ENCODE assay signal across 17 cellular contexts in the genomic region with DNA sequence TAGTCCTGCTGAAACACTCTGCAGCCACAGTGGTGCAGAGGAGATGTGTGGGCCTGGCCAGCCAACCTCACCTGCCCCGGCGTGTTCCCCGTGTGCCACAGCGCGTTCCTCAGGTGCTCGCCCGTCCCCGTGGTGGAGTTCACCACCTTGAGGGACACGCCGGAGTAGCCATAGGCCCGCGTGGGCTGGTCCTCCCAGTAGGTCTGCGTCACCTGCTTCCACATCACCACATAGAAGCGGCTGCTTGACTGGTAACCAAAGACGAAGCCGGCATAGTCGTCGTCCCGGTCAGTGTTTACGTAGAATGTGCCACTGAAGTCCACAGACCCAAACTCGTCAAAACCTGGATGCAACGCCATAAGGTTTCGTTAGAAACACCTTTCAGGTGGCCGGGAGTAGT. TPM values are rescaled to one million over a fixed set of nuclear protein-coding genes. Genes with fewer than 3 reads are reported as not detected.
DNase-seq lines count a peak whose midpoint lies in the region; ATAC-seq and TF ChIP-seq lines count a peak whose summit lies in the region.
"Had no signal": no experiment of that assay in that cellular context is flagged by ENCODE, and none has a peak within 500 bp of the region (broad histone marks: within the 10 kb centered on the region; RNA-seq: fewer than 3 reads in every experiment).

No MANE protein-coding gene starts in this region.

- WGBS in SK-N-SH (ENCODE audit: low lambda C conversion rate): 86% methylated on average over 17 of the region's 24 CpGs

- ATAC-seq in SK-N-SH treated with all-trans-retinoic acid at 6 μM for 48 hours (no peak), sciatic nerve (no peak), HG02852 (IDR thresholded peaks at IDR 0.05; ENCODE audit: unreplicated experiment) (no peak)
- ATAC-seq: A549, GM23338, HCT116 had no signal

- intact Hi-C loops in sciatic nerve (cut with DNase I) (no loop called here), uterus (cut with DNase I; ENCODE audit: low total_unique reads) (no loop called here)

- TF ChIP-seq CTCF in SK-N-SH (IDR thresholded peaks at IDR 0.05) (no peak), uterus (IDR thresholded peaks at IDR 0.05) (no peak)

- POLR2A ChIA-PET in SK-N-SH (lab: Yijun Ruan, JAX): no interaction called here

- CTCF ChIA-PET in SK-N-SH (lab: Yijun Ruan, JAX): interaction anchor here (2.2 kb wide), 1 partner anchor 35 kb away, joined by 4 read pairs; no protein-coding TSS in a partner anchor

- no peak overlapping the region for H3K9ac ChIP-seq in SK-N-SH

- TF ChIP-seq EP300 in SK-N-SH (IDR thresholded peaks at IDR 0.05; ENCODE audit: borderline replicate concordance in 1 of 2, low read depth in 1 of 2, low read length in 1 of 2): no peak

- no peak overlapping the region for H3K4me2 ChIP-seq in SK-N-SH
- H3K4me2 ChIP-seq: A549, GM23338 had no signal

- TF ChIP-seq POLR2A in uterus (IDR thresholded peaks at IDR 0.05): no peak

- H3K27ac ChIP-seq in SK-N-SH (ENCODE audit: low read depth in 2 of 2, low read length in 1 of 2): no peak overlapping the region
- no peak overlapping the region for H3K27ac ChIP-seq in uterus
- H3K27ac ChIP-seq: 22Rv1, A549, C4-2B had no signal

- no peak for TF ChIP-seq RAD21 in SK-N-SH (IDR thresholded peaks at IDR 0.05; ENCODE audit: low read length)

- H3K9me2 ChIP-seq in SK-N-SH: no peaks in the 10 kb centered on the region

- H3K9me3 ChIP-seq in SK-N-SH (no peaks in the 10 kb centered on the region), uterus (no peaks in the 10 kb centered on the region)
- H3K9me3 ChIP-seq: A549, Caco-2 had no signal

- DNase-seq in SK-N-SH (peak; percentile 2), H7 (peak; percentile 17), mesenteric fat pad (ENCODE audit: low spot score) (peak; percentile 85), sciatic nerve (ENCODE audit: low spot score) (peak; percentile 56), uterus (no peak)
- DNase-seq in activated naive CD4-positive, alpha-beta T cell treated with anti-CD3 and anti-CD28 coated beads, Interleukin-2, amount 50 U/mL, for 16 hours: no peak
- DNase-seq: AML-193; Caco-2; CD4-positive, alpha-beta T cell; HFFc6 had no signal

- no peaks in the 10 kb centered on the region for H4K20me1 ChIP-seq in SK-N-SH (ENCODE audit: insufficient read depth)

- H3K36me3 ChIP-seq in SK-N-SH (replicated peaks in 1 of 2; ENCODE audit: control insufficient read depth in 1 of 2, insufficient read depth in 2 of 2, low read length in 1 of 2) (peaks cover 42 to 45% of the 10 kb centered on the region in 2 experiments), H7 (replicated peaks; ENCODE audit: control insufficient read depth, insufficient read depth, low read length) (peaks cover 2% of the 10 kb centered on the region), uterus (no peaks in the 10 kb centered on the region)

- no peak overlapping the region for H2AFZ ChIP-seq in SK-N-SH (ENCODE audit: low read depth)
- H2AFZ ChIP-seq: GM23338 had no signal

- H3F3A ChIP-seq in SK-N-SH (replicated peaks; ENCODE audit: insufficient read depth): no peaks in the 10 kb centered on the region

- H3K4me3 ChIP-seq in SK-N-SH (ENCODE audit: low read depth in 2 of 2, low read length in 1 of 2) (no peak overlapping the region), H7 (ENCODE audit: insufficient read depth, low read depth, low read length) (no peak overlapping the region), uterus (no peak overlapping the region)
- H3K4me3 ChIP-seq: A549, GM23338 had no signal

- H3K27me3 ChIP-seq in SK-N-SH (ENCODE audit: insufficient read depth) (no peaks in the 10 kb centered on the region), H7 (ENCODE audit: control insufficient read depth, insufficient read depth, low read length) (no peaks in the 10 kb centered on the region), uterus (no peaks in the 10 kb centered on the region)

- no peaks in the 10 kb centered on the region for H3K79me2 ChIP-seq in SK-N-SH (ENCODE audit: insufficient read depth)

- H3K4me1 ChIP-seq in SK-N-SH (ENCODE audit: control insufficient read depth in 1 of 2, insufficient read depth in 2 of 2, low read depth in 1 of 2, low read length in 1 of 2) (no peaks in the 10 kb centered on the region), uterus (peaks cover 0 to 5% of the 10 kb centered on the region in 2 donors)
- H3K4me1 ChIP-seq: A549, Caco-2 had no signal

TF ChIP-seq in SK-N-SH, 30 proteins besides CTCF, POLR2A, EP300 and RAD21:
- no peak for TF ChIP-seq REST (IDR thresholded peaks at IDR 0.05; ENCODE audit: low read depth, low read length)
- no peak for TF ChIP-seq FOSL2 (IDR thresholded peaks at IDR 0.05; ENCODE audit: borderline replicate concordance, low read depth)
- no peak for TF ChIP-seq FOXM1 (IDR thresholded peaks at IDR 0.05; ENCODE audit: low read depth)
- TF ChIP-seq ELF1 (IDR thresholded peaks at IDR 0.05): no peak
- TF ChIP-seq USF1 (IDR thresholded peaks at IDR 0.05; ENCODE audit: borderline replicate concordance, low read depth): no peak

TF ChIP-seq in SK-N-SH treated with all-trans-retinoic acid at 6 μM for 48 hours, 23 proteins besides CTCF, POLR2A, EP300 and RAD21 (continues in another document):
- TF ChIP-seq OSR1 (CRISPR knock-in tag; IDR thresholded peaks at IDR 0.05) (no peak), TCF4 (CRISPR knock-in tag; IDR thresholded peaks at IDR 0.05; ENCODE audit: borderline replicate concordance) (no peak), ZFP30 (CRISPR knock-in tag; IDR thresholded peaks at IDR 0.05) (no peak), ARNTL (CRISPR knock-in tag; IDR thresholded peaks at IDR 0.05; ENCODE audit: borderline replicate concordance, low read depth) (no peak), ZFP3 (CRISPR knock-in tag; IDR thresholded peaks at IDR 0.05) (no peak), ESRRG (CRISPR knock-in tag; IDR thresholded peaks at IDR 0.05) (no peak), ZNF70 (CRISPR knock-in tag; IDR thresholded peaks at IDR 0.05) (no peak)
- TF ChIP-seq, protein P1, sequence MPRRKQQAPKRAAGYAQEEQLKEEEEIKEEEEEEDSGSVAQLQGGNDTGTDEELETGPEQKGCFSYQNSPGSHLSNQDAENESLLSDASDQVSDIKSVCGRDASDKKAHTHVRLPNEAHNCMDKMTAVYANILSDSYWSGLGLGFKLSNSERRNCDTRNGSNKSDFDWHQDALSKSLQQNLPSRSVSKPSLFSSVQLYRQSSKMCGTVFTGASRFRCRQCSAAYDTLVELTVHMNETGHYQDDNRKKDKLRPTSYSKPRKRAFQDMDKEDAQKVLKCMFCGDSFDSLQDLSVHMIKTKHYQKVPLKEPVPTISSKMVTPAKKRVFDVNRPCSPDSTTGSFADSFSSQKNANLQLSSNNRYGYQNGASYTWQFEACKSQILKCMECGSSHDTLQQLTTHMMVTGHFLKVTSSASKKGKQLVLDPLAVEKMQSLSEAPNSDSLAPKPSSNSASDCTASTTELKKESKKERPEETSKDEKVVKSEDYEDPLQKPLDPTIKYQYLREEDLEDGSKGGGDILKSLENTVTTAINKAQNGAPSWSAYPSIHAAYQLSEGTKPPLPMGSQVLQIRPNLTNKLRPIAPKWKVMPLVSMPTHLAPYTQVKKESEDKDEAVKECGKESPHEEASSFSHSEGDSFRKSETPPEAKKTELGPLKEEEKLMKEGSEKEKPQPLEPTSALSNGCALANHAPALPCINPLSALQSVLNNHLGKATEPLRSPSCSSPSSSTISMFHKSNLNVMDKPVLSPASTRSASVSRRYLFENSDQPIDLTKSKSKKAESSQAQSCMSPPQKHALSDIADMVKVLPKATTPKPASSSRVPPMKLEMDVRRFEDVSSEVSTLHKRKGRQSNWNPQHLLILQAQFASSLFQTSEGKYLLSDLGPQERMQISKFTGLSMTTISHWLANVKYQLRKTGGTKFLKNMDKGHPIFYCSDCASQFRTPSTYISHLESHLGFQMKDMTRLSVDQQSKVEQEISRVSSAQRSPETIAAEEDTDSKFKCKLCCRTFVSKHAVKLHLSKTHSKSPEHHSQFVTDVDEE (CRISPR knock-in tag; IDR thresholded peaks at IDR 0.05): no peak
- TF ChIP-seq, protein P2, sequence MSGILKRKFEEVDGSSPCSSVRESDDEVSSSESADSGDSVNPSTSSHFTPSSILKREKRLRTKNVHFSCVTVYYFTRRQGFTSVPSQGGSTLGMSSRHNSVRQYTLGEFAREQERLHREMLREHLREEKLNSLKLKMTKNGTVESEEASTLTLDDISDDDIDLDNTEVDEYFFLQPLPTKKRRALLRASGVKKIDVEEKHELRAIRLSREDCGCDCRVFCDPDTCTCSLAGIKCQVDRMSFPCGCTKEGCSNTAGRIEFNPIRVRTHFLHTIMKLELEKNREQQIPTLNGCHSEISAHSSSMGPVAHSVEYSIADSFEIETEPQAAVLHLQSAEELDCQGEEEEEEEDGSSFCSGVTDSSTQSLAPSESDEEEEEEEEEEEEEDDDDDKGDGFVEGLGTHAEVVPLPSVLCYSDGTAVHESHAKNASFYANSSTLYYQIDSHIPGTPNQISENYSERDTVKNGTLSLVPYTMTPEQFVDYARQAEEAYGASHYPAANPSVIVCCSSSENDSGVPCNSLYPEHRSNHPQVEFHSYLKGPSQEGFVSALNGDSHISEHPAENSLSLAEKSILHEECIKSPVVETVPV (CRISPR knock-in tag; IDR thresholded peaks at IDR 0.05): no peak
- TF ChIP-seq, protein P3, sequence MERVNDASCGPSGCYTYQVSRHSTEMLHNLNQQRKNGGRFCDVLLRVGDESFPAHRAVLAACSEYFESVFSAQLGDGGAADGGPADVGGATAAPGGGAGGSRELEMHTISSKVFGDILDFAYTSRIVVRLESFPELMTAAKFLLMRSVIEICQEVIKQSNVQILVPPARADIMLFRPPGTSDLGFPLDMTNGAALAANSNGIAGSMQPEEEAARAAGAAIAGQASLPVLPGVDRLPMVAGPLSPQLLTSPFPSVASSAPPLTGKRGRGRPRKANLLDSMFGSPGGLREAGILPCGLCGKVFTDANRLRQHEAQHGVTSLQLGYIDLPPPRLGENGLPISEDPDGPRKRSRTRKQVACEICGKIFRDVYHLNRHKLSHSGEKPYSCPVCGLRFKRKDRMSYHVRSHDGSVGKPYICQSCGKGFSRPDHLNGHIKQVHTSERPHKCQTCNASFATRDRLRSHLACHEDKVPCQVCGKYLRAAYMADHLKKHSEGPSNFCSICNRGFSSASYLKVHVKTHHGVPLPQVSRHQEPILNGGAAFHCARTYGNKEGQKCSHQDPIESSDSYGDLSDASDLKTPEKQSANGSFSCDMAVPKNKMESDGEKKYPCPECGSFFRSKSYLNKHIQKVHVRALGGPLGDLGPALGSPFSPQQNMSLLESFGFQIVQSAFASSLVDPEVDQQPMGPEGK (CRISPR knock-in tag; IDR thresholded peaks at IDR 0.05; ENCODE audit: borderline replicate concordance): no peak

RNA-seq across cellular contexts. Expression of gene THBS2, which starts 31.5 kb away (rescaled TPM):
- 105 and 166 TPM in 2 replicates for polyA plus RNA-seq in SK-N-SH (2012; rRNA removed)
- 65.3 and 85.1 TPM in 2 replicates for polyA plus RNA-seq in SK-N-SH (2012; cell fraction: cytosol; rRNA removed)
- polyA plus RNA-seq in SK-N-SH (2012; cell fraction: nucleus; rRNA removed): 172 and 184 TPM in 2 replicates
- total RNA-seq in H7 (2014; rRNA removed; shearing (Covaris generic)): 12.7 and 13.3 TPM in 2 replicates
- total RNA-seq in mesenteric fat pad (270 TPM), sciatic nerve (104 TPM), uterus (100 to 1,000 TPM in 2 of 4 donors, 10 to 100 TPM in 2; 84.0 to 224 (median 136) TPM)
- total RNA-seq: CD4-positive, alpha-beta T cell had no signal

Comparison
In these comparisons a context has a peak if more than half of its experiments do, and no peak if none do; other contexts are left out.
1. DNase-seq: peak in SK-N-SH (single experiment), H7 (single experiment), mesenteric fat pad (single experiment) and sciatic nerve (single experiment); none in activated naive CD4-positive, alpha-beta T cell treated with anti-CD3 and anti-CD28 coated beads, Interleukin-2, amount 50 U/mL, for 16 hours (single experiment) and uterus (0 of 2).